Comparison of ENCODE assay signal across 1 cellular context in the genomic region with DNA sequence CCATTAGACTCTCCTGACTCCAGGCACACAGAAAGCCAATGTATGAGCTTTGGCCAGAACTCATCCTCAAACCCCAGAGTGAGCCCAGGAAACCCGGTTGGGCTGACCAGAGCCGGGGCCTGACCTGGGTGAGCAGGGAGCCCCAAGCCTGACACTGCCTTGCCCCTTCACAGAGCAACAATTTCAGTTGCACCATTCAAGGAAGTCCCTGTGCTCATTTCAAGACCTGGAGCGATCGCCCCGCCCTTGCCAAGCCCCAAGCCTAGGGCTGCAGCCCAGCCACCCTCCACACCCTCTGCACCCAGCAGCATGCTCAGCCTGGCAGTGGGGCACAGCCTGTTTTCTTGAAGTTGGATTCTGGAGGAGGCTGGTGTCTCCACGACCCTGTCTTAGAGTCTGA.
TF ChIP-seq lines count a peak whose summit lies in the region.

No MANE protein-coding gene starts in this region.

TF ChIP-seq in H1, 55 proteins besides CTCF, POLR2A, EP300 and RAD21:
- TF ChIP-seq TCF12 (IDR thresholded peaks at IDR 0.05; ENCODE audit: low read depth, low read length) (no peak), JUN (IDR thresholded peaks at IDR 0.05; ENCODE audit: low read depth, low read length) (no peak), RFX5 (IDR thresholded peaks at IDR 0.05; ENCODE audit: borderline replicate concordance, low read depth, low read length) (no peak), EZH2 (IDR thresholded peaks at IDR 0.05; ENCODE audit: low read depth, low read length, severe bottlenecking) (no peak), SRF (IDR thresholded peaks at IDR 0.05; ENCODE audit: low read depth, low read length) (no peak), KDM1A (IDR thresholded peaks at IDR 0.05; ENCODE audit: borderline replicate concordance, low read length) (no peak), GTF2F1 (IDR thresholded peaks at IDR 0.05; ENCODE audit: borderline replicate concordance, low read depth, low read length) (no peak), RXRA (IDR thresholded peaks at IDR 0.05; ENCODE audit: insufficient read depth, low read depth, low read length) (no peak), CHD2 (IDR thresholded peaks at IDR 0.05; ENCODE audit: low read length) (no peak)
